Comparison of ENCODE assay signal across 8 cellular contexts in genomic region chr11:46237248-46238077, GRCh38. TPM values are rescaled to one million over a fixed set of nuclear protein-coding genes. Genes with fewer than 3 reads are reported as not detected.
A peak's percentile ranks its signal among the peaks of the same experiment; 100 is the strongest.
DNase-seq lines count a peak whose midpoint lies in the region; ATAC-seq and TF ChIP-seq lines count a peak whose summit lies in the region.

No MANE protein-coding gene starts in this region.

- no peak for TF ChIP-seq CTCF in MM.1S (IDR thresholded peaks at IDR 0.05; ENCODE audit: low read length)
- TF ChIP-seq CTCF in activated B cell treated with CpG ODN at 0.5 μM for 24 hours (IDR thresholded peaks at IDR 0.05): no peak

- H3K27me3 Mint-ChIP-seq in activated B cell treated with CpG ODN at 0.5 μM for 24 hours: peaks cover 44% of the 10 kb centered on the region

- peaks cover 18% of the 10 kb centered on the region for H3K27me3 ChIP-seq in MM.1S (replicated peaks; ENCODE audit: insufficient read depth, low read length)

- H3K27ac Mint-ChIP-seq in activated B cell treated with CpG ODN at 0.5 μM for 24 hours: no peak overlapping the region

- H3K36me3 Mint-ChIP-seq in activated B cell treated with CpG ODN at 0.5 μM for 24 hours (ENCODE audit: low read depth): no peaks in the 10 kb centered on the region

- CTCF ChIA-PET in activated B cell treated with CpG ODN at 0.5 μM for 24 hours (lab: Charles Lee): interaction anchor here (4.0 to 6.4 kb wide), 2 partner anchors 73 to 80 kb away, joined by 38 to 119 read pairs; no protein-coding TSS in a partner anchor

- peaks cover 6% of the 10 kb centered on the region for H3K4me1 ChIP-seq in MM.1S (ENCODE audit: low read length)

- ATAC-seq in activated B cell treated with CpG ODN at 0.5 μM for 24 hours (ENCODE audit: low read depth) (peak; percentile 14), HG02852 (IDR thresholded peaks at IDR 0.05; ENCODE audit: unreplicated experiment) (no peak)

- no peak overlapping the region for H3K9ac ChIP-seq in MM.1S (ENCODE audit: low read length)

- peak overlapping the region; percentile 77 for H3K4me3 Mint-ChIP-seq in activated B cell treated with CpG ODN at 0.5 μM for 24 hours

- no peaks in the 10 kb centered on the region for H3F3A ChIP-seq in MM.1S (ENCODE audit: insufficient read depth, low read length)

- no peaks in the 10 kb centered on the region for H4K20me1 ChIP-seq in MM.1S (ENCODE audit: insufficient read depth, low read length)

- no peak overlapping the region for H3K27ac ChIP-seq in MM.1S (ENCODE audit: low read length)

- no peaks in the 10 kb centered on the region for H3K36me3 ChIP-seq in MM.1S (replicated peaks; ENCODE audit: insufficient read depth, low read length)

- intact Hi-C loops in activated B cell treated with CpG ODN at 0.5 μM for 24 hours (cut with micrococcal nuclease): loop anchor here (5.0 kb wide), 1 partner anchor 115 kb away; the partner anchor contains the start of gene PHF21A

- peak overlapping the region; percentile 59; the same call in 1 of the 2 replicates for H2AFZ ChIP-seq in MM.1S (ENCODE audit: low read length)

- H3K9me2 ChIP-seq in MM.1S (replicated peaks; ENCODE audit: insufficient read depth, low read length): no peaks in the 10 kb centered on the region

- H3K4me3 ChIP-seq in MM.1S (ENCODE audit: low read length): peak overlapping the region; percentile 48

- H3K9me3 Mint-ChIP-seq in activated B cell treated with CpG ODN at 0.5 μM for 24 hours: peaks cover 6% of the 10 kb centered on the region

- peaks cover 22% of the 10 kb centered on the region for H3K4me1 Mint-ChIP-seq in activated B cell treated with CpG ODN at 0.5 μM for 24 hours

- no peaks in the 10 kb centered on the region for H3K79me2 ChIP-seq in MM.1S (ENCODE audit: low read length)

- DNase-seq in COLO668 (lab: John Stamatoyannopoulos, UW; ENCODE audit: unreplicated experiment) (peak; percentile 69), MM.1S (no peak), activated B cell treated with CpG ODN at 0.5 μM for 24 hours (peak; percentile 26), kidney glomerular epithelial cell (lab: John Stamatoyannopoulos, UW) (peak; percentile 66), NCI-H1092 (lab: John Stamatoyannopoulos, UW) (no peak)
- peak; percentile 35 for DNase-seq in central memory CD4-positive, alpha-beta T cell
- peak; percentile 66 for DNase-seq in stimulated activated CD4-positive, alpha-beta T cell treated with anti-CD3 and anti-CD28 coated beads, Interleukin-1b, Interleukin-23, amount 100 ng/mL, for 48 hours

- POLR2A ChIA-PET in activated B cell treated with CpG ODN at 0.5 μM for 24 hours (lab: Charles Lee): no interaction called here

- no peaks in the 10 kb centered on the region for H3K9me3 ChIP-seq in MM.1S (replicated peaks; ENCODE audit: insufficient read depth, low read length)

- H3K4me2 ChIP-seq in MM.1S (ENCODE audit: low read depth, low read length): peak overlapping the region; percentile 96; the same call in 1 of the 2 replicates

RNA-seq across cellular contexts. Expression of gene CREB3L1, which starts 40.0 kb away (rescaled TPM):
- total RNA-seq in activated B cell treated with CpG ODN at 0.5 μM for 24 hours: not detected in 2 replicates

Comparison
In these comparisons a context has a peak if more than half of its experiments do, and no peak if none do; other contexts are left out.
1. DNase-seq: peak in COLO668 (single experiment), activated B cell treated with CpG ODN at 0.5 μM for 24 hours (single experiment), central memory CD4-positive, alpha-beta T cell (single experiment), kidney glomerular epithelial cell (single experiment) and stimulated activated CD4-positive, alpha-beta T cell treated with anti-CD3 and anti-CD28 coated beads, Interleukin-1b, Interleukin-23, amount 100 ng/mL, for 48 hours (single experiment); none in MM.1S (single experiment) and NCI-H1092 (single experiment).